Comparison of ENCODE assay signal across 22 cellular contexts in genomic region chr7:36010656-36011587, GRCh38.
DNase-seq lines count a peak whose midpoint lies in the region; FAIRE-seq and TF ChIP-seq lines count a peak whose summit lies in the region.
"Had no signal": no experiment of that assay in that cellular context is flagged by ENCODE, and none has a peak within 500 bp of the region (broad histone marks: within the 10 kb centered on the region; RNA-seq: fewer than 3 reads in every experiment).

No MANE protein-coding gene starts in this region.

- intact Hi-C loops in kidney (cut with DNase I) = no loop called here

- H3K27me3 Mint-ChIP-seq in glutamatergic neuron (ENCODE audit: unreplicated experiment) = peaks cover 5% of the 10 kb centered on the region

- H3K4me1 Mint-ChIP-seq in glutamatergic neuron (ENCODE audit: low read depth, unreplicated experiment) = peaks cover 14% of the 10 kb centered on the region
- H3K4me1 Mint-ChIP-seq: CD8-positive, alpha-beta memory T cell had no signal

- no peak for FAIRE-seq in kidney (lab: Jason Lieb, UNC)
- FAIRE-seq: GM19239, H54, K562, RCC 7860 had no signal

- H3K9me3 Mint-ChIP-seq in glutamatergic neuron (ENCODE audit: unreplicated experiment) = peaks cover 6% of the 10 kb centered on the region
- H3K9me3 Mint-ChIP-seq: CD8-positive, alpha-beta memory T cell had no signal

- TF ChIP-seq CTCF in glutamatergic neuron (IDR thresholded peaks at IDR 0.05; ENCODE audit: partially characterized antibody, unreplicated experiment) (no peak), kidney (IDR thresholded peaks at IDR 0.05; ENCODE audit: borderline replicate concordance, extremely low read depth, insufficient read depth) (no peak)

- H3K9ac ChIP-seq in SK-N-MC (ENCODE audit: insufficient read length) (no peak overlapping the region), kidney (ENCODE audit: low read length in 2 of 2) (no peak overlapping the region)
- H3K9ac ChIP-seq: BLaER1 treated with 17β-estradiol and CSF1 and Interleukin-3, amounts not matched to agents 10 nM and 100 nM; SK-N-SH had no signal

- no peaks in the 10 kb centered on the region for H3K4me1 ChIP-seq in kidney (ENCODE audit: control insufficient read depth in 1 of 2, insufficient read depth in 1 of 2, low read depth in 1 of 2, low read length in 2 of 2)
- H3K4me1 ChIP-seq: BLaER1 treated with 17β-estradiol and CSF1 and Interleukin-3, amounts not matched to agents 10 nM and 100 nM had no signal

- peak; percentile 33 for DNase-seq in NCI-H2171 treated with DMSO at 0.1 percent for 48 hours (lab: John Stamatoyannopoulos, UW)
- no peak for DNase-seq in NCI-H2171 (lab: John Stamatoyannopoulos, UW)
- no peak for DNase-seq in SK-N-MC (ENCODE audit: low read depth, low spot score)
- DNase-seq in glutamatergic neuron = no peak
- DNase-seq in T1000 (lab: John Stamatoyannopoulos, UW) = no peak
- no peak for DNase-seq in NCI-H2227 treated with DMSO at 0.1 percent for 48 hours (lab: John Stamatoyannopoulos, UW)
- DNase-seq in kidney = no peak
- DNase-seq: CD8-positive, alpha-beta memory T cell; DMS153; MV-4-11; NCI-H1417 treated with DMSO at 0.1 percent for 48 hours; NCI-H2081 treated with DMSO at 0.1 percent for 48 hours; NCI-H526 treated with DMSO at 0.1 percent for 48 hours; Right ventricle myocardium superior; SK-N-SH had no signal

- H3K9me3 ChIP-seq in SK-N-MC (ENCODE audit: low read depth, low read length) (no peaks in the 10 kb centered on the region), kidney (ENCODE audit: control insufficient read depth in 1 of 2, low read length in 2 of 2) (no peaks in the 10 kb centered on the region)
- H3K9me3 ChIP-seq: SK-N-SH had no signal

- no peaks in the 10 kb centered on the region for H3K36me3 ChIP-seq in SK-N-MC (ENCODE audit: insufficient read depth, low read length)
- H3K36me3 ChIP-seq in kidney (ENCODE audit: control insufficient read depth in 1 of 2, insufficient read depth in 2 of 2, low read length in 2 of 2) = no peaks in the 10 kb centered on the region
- H3K36me3 ChIP-seq: BLaER1 treated with 17β-estradiol and CSF1 and Interleukin-3, amounts not matched to agents 10 nM and 100 nM had no signal

- peak overlapping the region; percentile 22; the same call in 1 of the 2 replicates for H3K4me3 ChIP-seq in SK-N-MC
- no peak overlapping the region for H3K4me3 ChIP-seq in kidney (ENCODE audit: low read length in 2 of 2)
- H3K4me3 ChIP-seq: BLaER1 treated with 17β-estradiol and CSF1 and Interleukin-3, amounts not matched to agents 10 nM and 100 nM; K562 had no signal

- peak overlapping the region; percentile 91 for H3K27ac Mint-ChIP-seq in glutamatergic neuron (ENCODE audit: unreplicated experiment)

- no peaks in the 10 kb centered on the region for H3K36me3 Mint-ChIP-seq in glutamatergic neuron (ENCODE audit: unreplicated experiment)
- H3K36me3 Mint-ChIP-seq: CD8-positive, alpha-beta memory T cell had no signal

- H3K27ac ChIP-seq in SK-N-MC (no peak overlapping the region), temporal lobe (ENCODE audit: low read depth, low read length) (peak overlapping the region; percentile 36), kidney (ENCODE audit: low read depth in 2 of 2, low read length in 2 of 2) (no peak overlapping the region)
- H3K27ac ChIP-seq: BLaER1 treated with 17β-estradiol and CSF1 and Interleukin-3, amounts not matched to agents 10 nM and 100 nM; HL-60 had no signal

- H3K4me3 Mint-ChIP-seq in glutamatergic neuron (ENCODE audit: unreplicated experiment) = peak overlapping the region; percentile 58
- H3K4me3 Mint-ChIP-seq: CD8-positive, alpha-beta memory T cell had no signal
